ENCODE assay signal across 28 cellular contexts in the genomic region with DNA sequence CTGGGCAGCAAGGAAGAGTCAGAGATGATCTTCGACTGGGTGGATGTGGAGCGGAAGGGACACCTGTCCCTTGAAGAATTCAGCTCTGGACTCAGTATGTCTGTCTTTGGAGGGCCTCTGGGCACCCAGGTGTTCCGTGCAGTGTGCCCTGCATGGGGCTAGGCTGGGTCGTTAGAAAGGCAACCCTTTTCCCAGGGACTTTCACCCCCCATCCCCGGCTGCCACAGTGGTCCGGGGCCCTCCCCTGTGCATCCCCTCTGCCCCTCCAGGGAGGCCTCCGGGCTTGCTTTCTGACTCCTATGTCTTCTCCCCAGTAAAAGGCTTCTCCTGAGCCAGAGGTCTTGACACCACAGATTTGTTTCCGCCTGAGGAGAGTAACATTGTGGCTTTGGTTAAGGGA. TPM values are rescaled to one million over a fixed set of nuclear protein-coding genes. Genes with fewer than 3 reads are reported as not detected.
"Had no signal": no experiment of that assay in that cellular context is flagged by ENCODE, and none has a peak within 500 bp of the region (broad histone marks: within the 10 kb centered on the region; RNA-seq: fewer than 3 reads in every experiment).

No MANE protein-coding gene starts in this region.

- H3K4me1 ChIP-seq: SJCRH30 had no signal

- DNase-seq: activated CD4-positive, alpha-beta T cell treated with anti-CD3 and anti-CD28 coated beads, Interleukin-2, amount 10 ng/mL, durations not matched to agents 7 days and 5 days; activated CD4-positive, alpha-beta T cell treated with anti-CD3 and anti-CD28 coated beads, Interleukin-2, amount 50 U/mL, for 48 hours; activated CD8-positive, alpha-beta T cell treated with anti-CD3 and anti-CD28 coated beads, Interleukin-2, amount 10 ng/mL, durations not matched to agents 7 days and 5 days; activated gamma-delta T cell; activated naive CD4-positive, alpha-beta T cell treated with Interleukin-2 at 50 U/mL for 16 hours; activated naive CD8-positive, alpha-beta T cell treated with anti-CD3 and anti-CD28 coated beads, Interleukin-2, amount 50 U/mL, for 24 hours; activated T-cell treated with anti-CD3 and anti-CD28 coated beads, Interleukin-2, amount 50 U/mL, for 48 hours; anterior cingulate cortex; caudate nucleus; cerebellar nuclear complex; Karpas-422; KBM-7; NCI-H1105; NCI-H1417 treated with DMSO at 0.1 percent for 48 hours; NCI-H187 treated with DMSO at 0.1 percent for 48 hours; NCI-H2081; NCI-H345; NCI-H524 treated with DMSO at 0.1 percent for 48 hours; SHP77; SJCRH30; T1000 had no signal

- H3K27ac ChIP-seq: SJCRH30, SK-N-MC had no signal

- H3K27ac Mint-ChIP-seq: activated CD8-positive, alpha-beta T cell treated with anti-CD3 and anti-CD28 coated beads, Interleukin-2, amount 10 ng/mL, durations not matched to agents 7 days and 5 days; activated naive CD8-positive, alpha-beta T cell; activated naive CD8-positive, alpha-beta T cell treated with anti-CD3 and anti-CD28 coated beads, Interleukin-2, amount 50 U/mL, for 24 hours; brain had no signal

- H3K36me3 Mint-ChIP-seq: activated naive CD8-positive, alpha-beta T cell; brain had no signal

- H3K9me3 ChIP-seq: SJCRH30 had no signal

- ATAC-seq: activated CD8-positive, alpha-beta T cell treated with anti-CD3 and anti-CD28 coated beads, Interleukin-2, amount 10 ng/mL, durations not matched to agents 7 days and 5 days; activated naive CD8-positive, alpha-beta T cell treated with anti-CD3 and anti-CD28 coated beads, Interleukin-2, amount 50 U/mL, for 24 hours; Panc1 had no signal

- H3K4me3 Mint-ChIP-seq: activated CD4-positive, alpha-beta T cell treated with anti-CD3 and anti-CD28 coated beads, Interleukin-2, amount 10 ng/mL, durations not matched to agents 7 days and 5 days; activated CD8-positive, alpha-beta T cell treated with anti-CD3 and anti-CD28 coated beads, Interleukin-2, amount 10 ng/mL, durations not matched to agents 7 days and 5 days; activated naive CD8-positive, alpha-beta T cell; activated naive CD8-positive, alpha-beta T cell treated with anti-CD3 and anti-CD28 coated beads, Interleukin-2, amount 50 U/mL, for 24 hours; brain had no signal

- H3K27me3 Mint-ChIP-seq: activated naive CD8-positive, alpha-beta T cell had no signal

- H3K9me3 Mint-ChIP-seq: activated CD4-positive, alpha-beta T cell treated with anti-CD3 and anti-CD28 coated beads, Interleukin-2, amount 10 ng/mL, durations not matched to agents 7 days and 5 days; activated naive CD8-positive, alpha-beta T cell treated with anti-CD3 and anti-CD28 coated beads, Interleukin-2, amount 50 U/mL, for 24 hours; brain had no signal

- H3K4me1 Mint-ChIP-seq: activated CD4-positive, alpha-beta T cell treated with anti-CD3 and anti-CD28 coated beads, Interleukin-2, amount 10 ng/mL, durations not matched to agents 7 days and 5 days; activated naive CD8-positive, alpha-beta T cell treated with anti-CD3 and anti-CD28 coated beads, Interleukin-2, amount 50 U/mL, for 24 hours had no signal

- H3K36me3 ChIP-seq: SJCRH30 had no signal

- FAIRE-seq: bronchial epithelial cell had no signal

- H3K4me3 ChIP-seq: SJCRH30, SK-N-MC had no signal

RNA-seq across cellular contexts. Expression of gene RAB44, which starts 16.2 kb away (rescaled TPM):
- total RNA-seq: activated CD8-positive, alpha-beta T cell treated with anti-CD3 and anti-CD28 coated beads, Interleukin-2, amount 10 ng/mL, durations not matched to agents 7 days and 5 days; NCI-H460; RPMI7951; SJCRH30 had no signal
